In genomic region chr3:59839810-59840515, GRCh38 we compare ENCODE assay signal across 9 cellular contexts.
DNase-seq lines count a peak whose midpoint lies in the region; ATAC-seq and TF ChIP-seq lines count a peak whose summit lies in the region.
"Had no signal": no experiment of that assay in that cellular context is flagged by ENCODE, and none has a peak within 500 bp of the region (broad histone marks: within the 10 kb centered on the region; RNA-seq: fewer than 3 reads in every experiment).

No MANE protein-coding gene starts in this region.

- H3K27ac Mint-ChIP-seq in activated naive CD8-positive, alpha-beta T cell treated with anti-CD3 and anti-CD28 coated beads, Interleukin-2, amount 10 ng/mL, durations not matched to agents 7 days and 5 days, result peak overlapping the region; percentile 3

- TF ChIP-seq CTCF in prostate gland (IDR thresholded peaks at IDR 0.05), result no peak
- TF ChIP-seq CTCF in coronary artery (IDR thresholded peaks at IDR 0.05), result no peak

- POLR2A ChIA-PET in activated naive CD8-positive, alpha-beta T cell treated with anti-CD3 and anti-CD28 coated beads, Interleukin-2, amount 10 ng/mL, durations not matched to agents 7 days and 5 days (lab: Charles Lee), result interaction anchor here (1.1 kb wide), 1 partner anchor 67 kb away, joined by 5 read pairs; no protein-coding TSS in a partner anchor

- no peak overlapping the region for H3K27ac ChIP-seq in prostate gland
- H3K27ac ChIP-seq in coronary artery, result no peak overlapping the region

- WGBS in prostate gland, result 63% methylated on average over 1 of the region's 1 CpG

- peaks cover 14% of the 10 kb centered on the region for H3K4me1 Mint-ChIP-seq in activated naive CD8-positive, alpha-beta T cell treated with anti-CD3 and anti-CD28 coated beads, Interleukin-2, amount 10 ng/mL, durations not matched to agents 7 days and 5 days

- H3K4me1 ChIP-seq in prostate gland (replicated peaks), result no peaks in the 10 kb centered on the region

- intact Hi-C loops in prostate gland (cut with DNase I), result no loop called here

- peak overlapping the region; percentile 15 for H3K4me3 Mint-ChIP-seq in activated naive CD8-positive, alpha-beta T cell treated with anti-CD3 and anti-CD28 coated beads, Interleukin-2, amount 10 ng/mL, durations not matched to agents 7 days and 5 days

- no peak for TF ChIP-seq POLR2A in prostate gland (IDR thresholded peaks at IDR 0.05)

- H3K9me3 Mint-ChIP-seq in activated naive CD8-positive, alpha-beta T cell treated with anti-CD3 and anti-CD28 coated beads, Interleukin-2, amount 10 ng/mL, durations not matched to agents 7 days and 5 days, result peaks cover 5% of the 10 kb centered on the region

- H3K4me3 ChIP-seq in prostate gland (no peak overlapping the region), coronary artery (no peak overlapping the region)

- peak; percentile 97 for ATAC-seq in GM18502 (IDR thresholded peaks at IDR 0.05; ENCODE audit: poor library complexity, unreplicated experiment)
- ATAC-seq in GM19468 (IDR thresholded peaks at IDR 0.05; ENCODE audit: extremely low read depth, unreplicated experiment), result peak; percentile 97
- ATAC-seq in HG03175 (IDR thresholded peaks at IDR 0.05; ENCODE audit: unreplicated experiment), result peak; percentile 93
- peak; percentile 63 for ATAC-seq in activated naive CD8-positive, alpha-beta T cell treated with anti-CD3 and anti-CD28 coated beads, Interleukin-2, amount 10 ng/mL, durations not matched to agents 7 days and 5 days (ENCODE audit: low read depth)

- no peaks in the 10 kb centered on the region for H3K36me3 ChIP-seq in prostate gland

- H3K27me3 Mint-ChIP-seq in activated naive CD8-positive, alpha-beta T cell treated with anti-CD3 and anti-CD28 coated beads, Interleukin-2, amount 10 ng/mL, durations not matched to agents 7 days and 5 days, result no peaks in the 10 kb centered on the region

- no peak for DNase-seq in activated naive CD8-positive, alpha-beta T cell treated with anti-CD3 and anti-CD28 coated beads, Interleukin-2, amount 10 ng/mL, durations not matched to agents 7 days and 5 days
- DNase-seq in NCI-H526 treated with DMSO at 0.1 percent for 48 hours (lab: John Stamatoyannopoulos, UW), result no peak
- no peak for DNase-seq in AG08395 (ENCODE audit: low spot score)
- no peak for DNase-seq in prostate gland (ENCODE audit: low spot score)
- no peak for DNase-seq in coronary artery (ENCODE audit: low spot score)
- DNase-seq: NCI-H2029 treated with DMSO at 0.1 percent for 48 hours had no signal

- H3K27me3 ChIP-seq in prostate gland (replicated peaks; ENCODE audit: insufficient read depth), result no peaks in the 10 kb centered on the region

- H3K36me3 Mint-ChIP-seq in activated naive CD8-positive, alpha-beta T cell treated with anti-CD3 and anti-CD28 coated beads, Interleukin-2, amount 10 ng/mL, durations not matched to agents 7 days and 5 days, result peaks cover 3% of the 10 kb centered on the region

- H3K9me3 ChIP-seq in prostate gland, result no peaks in the 10 kb centered on the region
